In genomic region chr3:131981381-131981780, GRCh38 we compare ENCODE assay signal across 18 cellular contexts. TPM values are rescaled to one million over a fixed set of nuclear protein-coding genes. Genes with fewer than 3 reads are reported as not detected.
A peak's percentile ranks its signal among the peaks of the same experiment; 100 is the strongest.
DNase-seq lines count a peak whose midpoint lies in the region; FAIRE-seq and TF ChIP-seq lines count a peak whose summit lies in the region.
"Had no signal": no experiment of that assay in that cellular context is flagged by ENCODE, and none has a peak within 500 bp of the region (broad histone marks: within the 10 kb centered on the region; RNA-seq: fewer than 3 reads in every experiment).

No MANE protein-coding gene starts in this region.

- H3K9me3 Mint-ChIP-seq in astrocyte (ENCODE audit: unreplicated experiment) = peaks cover 4% of the 10 kb centered on the region
- H3K9me3 Mint-ChIP-seq in CD8-positive, alpha-beta memory T cell = peaks cover 0 to 6% (median 3%) of the 10 kb centered on the region in 5 donors

- FAIRE-seq in astrocyte (lab: Jason Lieb, UNC) (no peak), kidney (lab: Jason Lieb, UNC) (no peak)
- FAIRE-seq: G401.6, GM12892 had no signal

- H3K79me2 ChIP-seq in astrocyte (ENCODE audit: insufficient read depth, low read length) = no peaks in the 10 kb centered on the region

- H3K23ac ChIP-seq in neuronal stem cell (ENCODE audit: low read depth, low read length, poor library complexity) = no peak overlapping the region

- no peak overlapping the region for H2BK120ac ChIP-seq in neuronal stem cell (ENCODE audit: low read depth, low read length)

- H3K36me3 Mint-ChIP-seq in astrocyte (ENCODE audit: low read depth, unreplicated experiment) = no peaks in the 10 kb centered on the region
- no peaks in the 10 kb centered on the region for H3K36me3 Mint-ChIP-seq in CD8-positive, alpha-beta memory T cell
- H3K36me3 Mint-ChIP-seq: CD4-positive, alpha-beta memory T cell had no signal

- intact Hi-C loops in kidney (cut with DNase I) = no loop called here

- no peaks in the 10 kb centered on the region for H4K20me1 ChIP-seq in astrocyte (ENCODE audit: insufficient read depth, low read length)

- no peak overlapping the region for H3K14ac ChIP-seq in neuronal stem cell (ENCODE audit: low read length)

- H3K9ac ChIP-seq in astrocyte (ENCODE audit: low read length) (no peak overlapping the region), neuronal stem cell (ENCODE audit: low read depth, low read length, poor library complexity) (no peak overlapping the region), kidney (ENCODE audit: low read length in 2 of 2) (no peak overlapping the region)

- H3K79me1 ChIP-seq in neuronal stem cell (ENCODE audit: low read depth, low read length) = no peaks in the 10 kb centered on the region

- H3K4me3 ChIP-seq in astrocyte (ENCODE audit: insufficient read depth, low read depth, low read length) (no peak overlapping the region), neuronal stem cell (ENCODE audit: low read length in 2 of 2) (no peak overlapping the region), kidney (ENCODE audit: low read length in 2 of 2) (no peak overlapping the region)
- no peak overlapping the region for H3K4me3 ChIP-seq in CD8-positive, alpha-beta memory T cell (ENCODE audit: low read length)

- peaks cover 5% of the 10 kb centered on the region for H3K4me1 Mint-ChIP-seq in astrocyte (ENCODE audit: low read depth, unreplicated experiment)
- H3K4me1 Mint-ChIP-seq in CD8-positive, alpha-beta memory T cell = no peaks in the 10 kb centered on the region
- H3K4me1 Mint-ChIP-seq: CD4-positive, alpha-beta memory T cell had no signal

- DNase-seq in HT1080 (ENCODE audit: low read depth) (peak; percentile 34), astrocyte (ENCODE audit: low read depth) (no peak), neuronal stem cell (ENCODE audit: low spot score) (no peak), kidney (no peak)
- no peak for DNase-seq in CD8-positive, alpha-beta memory T cell
- no peak for DNase-seq in activated CD4-positive, CD25-positive, alpha-beta regulatory T cell (lab: John Stamatoyannopoulos, UW)
- DNase-seq: C1 segment of cervical spinal cord; Caco-2; CD4-positive, alpha-beta memory T cell; DMS153; DND-41; GOT3; H7; HCEC 1CT had no signal

- no peak for TF ChIP-seq CTCF in astrocyte (IDR thresholded peaks at IDR 0.05; ENCODE audit: insufficient read depth, low read depth, low read length)
- TF ChIP-seq CTCF in kidney (IDR thresholded peaks at IDR 0.05; ENCODE audit: borderline replicate concordance, extremely low read depth, insufficient read depth) = no peak

- CTCF ChIA-PET in CD8-positive, alpha-beta memory T cell (lab: Charles Lee) = no interaction called here

- H4K91ac ChIP-seq in neuronal stem cell (ENCODE audit: low read depth, low read length, poor library complexity) = no peak overlapping the region

- H3K4me1 ChIP-seq in astrocyte (ENCODE audit: insufficient read depth, low read length) = no peaks in the 10 kb centered on the region
- no peaks in the 10 kb centered on the region for H3K4me1 ChIP-seq in neuronal stem cell (ENCODE audit: control insufficient read depth in 2 of 2, insufficient read depth in 1 of 2, low read depth in 1 of 2, low read length in 2 of 2)
- no peaks in the 10 kb centered on the region for H3K4me1 ChIP-seq in CD8-positive, alpha-beta memory T cell (ENCODE audit: insufficient read depth, low read length)
- H3K4me1 ChIP-seq in kidney (ENCODE audit: control insufficient read depth in 1 of 2, insufficient read depth in 1 of 2, low read depth in 1 of 2, low read length in 2 of 2) = no peaks in the 10 kb centered on the region
- H3K4me1 ChIP-seq: Caco-2 had no signal

- H3K4me3 Mint-ChIP-seq in astrocyte (ENCODE audit: unreplicated experiment) = no peak overlapping the region
- no peak overlapping the region for H3K4me3 Mint-ChIP-seq in CD8-positive, alpha-beta memory T cell
- H3K4me3 Mint-ChIP-seq: CD4-positive, alpha-beta memory T cell had no signal

- no peak overlapping the region for H2BK12ac ChIP-seq in neuronal stem cell (ENCODE audit: low read length)

- no peak overlapping the region for H3K27ac ChIP-seq in astrocyte (ENCODE audit: low read depth, low read length)
- H3K27ac ChIP-seq in neuronal stem cell (replicated peaks; ENCODE audit: low read length) = no peak overlapping the region
- no peak overlapping the region for H3K27ac ChIP-seq in CD8-positive, alpha-beta memory T cell (ENCODE audit: low read depth, low read length)
- H3K27ac ChIP-seq in kidney (ENCODE audit: low read depth in 2 of 2, low read length in 2 of 2) = no peak overlapping the region

- H2BK15ac ChIP-seq in neuronal stem cell (ENCODE audit: low read length) = no peak overlapping the region

- H3K18ac ChIP-seq in neuronal stem cell (ENCODE audit: low read length) = no peak overlapping the region

- peak overlapping the region; percentile 24 for H3K27ac Mint-ChIP-seq in astrocyte (ENCODE audit: unreplicated experiment)
- H3K27ac Mint-ChIP-seq in CD8-positive, alpha-beta memory T cell = no peak overlapping the region
- H3K27ac Mint-ChIP-seq: CD4-positive, alpha-beta memory T cell had no signal

- H3K4me2 ChIP-seq in astrocyte (ENCODE audit: low read length) = no peak overlapping the region
- no peak overlapping the region for H3K4me2 ChIP-seq in neuronal stem cell (ENCODE audit: insufficient read depth, low read length, poor library complexity, severe bottlenecking)

- no peaks in the 10 kb centered on the region for H3K36me3 ChIP-seq in astrocyte (ENCODE audit: insufficient read depth, low read length)
- no peaks in the 10 kb centered on the region for H3K36me3 ChIP-seq in neuronal stem cell (replicated peaks in 1 of 2; ENCODE audit: control insufficient read depth in 2 of 2, insufficient read depth in 2 of 2, low read length in 2 of 2)
- H3K36me3 ChIP-seq in CD8-positive, alpha-beta memory T cell (ENCODE audit: insufficient read depth, low read length) = no peaks in the 10 kb centered on the region
- H3K36me3 ChIP-seq in kidney (ENCODE audit: control insufficient read depth in 1 of 2, insufficient read depth in 2 of 2, low read length in 2 of 2) = no peaks in the 10 kb centered on the region

- no peaks in the 10 kb centered on the region for H3K27me3 Mint-ChIP-seq in astrocyte (ENCODE audit: low read depth, unreplicated experiment)
- H3K27me3 Mint-ChIP-seq in CD8-positive, alpha-beta memory T cell = peaks cover 1 to 4% of the 10 kb centered on the region in 2 donors

- H2AFZ ChIP-seq in astrocyte (ENCODE audit: low read depth, low read length) (no peak overlapping the region), neuronal stem cell (ENCODE audit: low read length) (peak overlapping the region; percentile 45)

- H2AK5ac ChIP-seq in neuronal stem cell (ENCODE audit: low read depth, low read length) = no peak overlapping the region

- POLR2A ChIA-PET in CD8-positive, alpha-beta memory T cell (lab: Charles Lee) = no interaction called here

- H3K9me3 ChIP-seq in astrocyte (ENCODE audit: insufficient read depth, low read depth, low read length) (no peaks in the 10 kb centered on the region), neuronal stem cell (replicated peaks in 1 of 2; ENCODE audit: control insufficient read depth in 2 of 2, insufficient read depth in 1 of 2, low read depth in 1 of 2, low read length in 2 of 2) (peaks cover 0 to 9% of the 10 kb centered on the region in 2 donors), kidney (ENCODE audit: control insufficient read depth in 1 of 2, low read length in 2 of 2) (no peaks in the 10 kb centered on the region)
- no peaks in the 10 kb centered on the region for H3K9me3 ChIP-seq in CD8-positive, alpha-beta memory T cell (ENCODE audit: low read length)
- H3K9me3 ChIP-seq: Caco-2 had no signal

- no peak overlapping the region for H2BK5ac ChIP-seq in neuronal stem cell (ENCODE audit: low read length)

- H4K8ac ChIP-seq in neuronal stem cell (ENCODE audit: low read depth, low read length) = no peak overlapping the region

- WGBS in neuronal stem cell (ENCODE audit: extremely low coverage in 2 of 2, insufficient read length in 2 of 2, insufficient replicate concordance in 1 of 2), 2 donors = no CpG with 5 or more reads among the region's 7 CpGs

- H3K27me3 ChIP-seq in astrocyte (ENCODE audit: insufficient read depth, low read length) = no peaks in the 10 kb centered on the region
- no peaks in the 10 kb centered on the region for H3K27me3 ChIP-seq in neuronal stem cell (ENCODE audit: control insufficient read depth in 3 of 3, insufficient read depth in 3 of 3, low read depth in 1 of 3, low read length in 3 of 3)
- H3K27me3 ChIP-seq in CD8-positive, alpha-beta memory T cell (ENCODE audit: insufficient read depth, low read length, poor library complexity, severe bottlenecking) = no peaks in the 10 kb centered on the region

- H3K4ac ChIP-seq in neuronal stem cell (ENCODE audit: low read length) = no peak overlapping the region

RNA-seq across cellular contexts. Expression of gene CPNE4, which starts 53.4 kb away (rescaled TPM):
- total RNA-seq in HT1080 (2014; rRNA removed; shearing (Covaris generic)) = not detected in 2 replicates
- 0.07 TPM in 1 of 2 replicates, not detected in the other for polyA plus RNA-seq in HT1080 (2015; cell fraction: cytosol; rRNA removed)
- 0.05 and 0.10 TPM in 2 replicates for polyA plus RNA-seq in HT1080 (2015; cell fraction: nucleus; rRNA removed)
- 0.68 and 1.9 TPM in 2 replicates for total RNA-seq in astrocyte
- 0.13 TPM for polyA plus RNA-seq in neuronal stem cell (2013, experiment 1 of 2)
- 0.07 TPM for polyA plus RNA-seq in neuronal stem cell (2013, experiment 2 of 2)
- not detected for total RNA-seq in CD8-positive, alpha-beta memory T cell
- not detected for polyA plus RNA-seq in CD8-positive, alpha-beta memory T cell
- total RNA-seq in kidney = 0.79 TPM
- 1.2 TPM for polyA plus RNA-seq in kidney (ENCODE audit: insufficient read depth, low read depth, low replicate concordance)
- total RNA-seq: A172; CD4-positive, alpha-beta memory T cell had no signal
- polyA plus RNA-seq: BJ; CD4-positive, alpha-beta memory T cell had no signal
